Comparison of ENCODE assay signal across 21 cellular contexts in genomic region chr12:2149091-2149490, GRCh38.
DNase-seq lines count a peak whose midpoint lies in the region; ATAC-seq and TF ChIP-seq lines count a peak whose summit lies in the region.
"Had no signal": no experiment of that assay in that cellular context is flagged by ENCODE, and none has a peak within 500 bp of the region (broad histone marks: within the 10 kb centered on the region; RNA-seq: fewer than 3 reads in every experiment).

No MANE protein-coding gene starts in this region.

- H3K4me3 Mint-ChIP-seq in activated CD4-positive, alpha-beta T cell treated with anti-CD3 and anti-CD28 coated beads, Interleukin-2, amount 10 ng/mL, durations not matched to agents 24 days and 14 days: no peak overlapping the region
- H3K4me3 Mint-ChIP-seq: B cell, CD14-positive monocyte, H9 had no signal

- H3K27me3 ChIP-seq in heart right ventricle: no peaks in the 10 kb centered on the region
- peaks cover 0 to 16% of the 10 kb centered on the region in 2 donors for H3K27me3 ChIP-seq in left lung
- H3K27me3 ChIP-seq: MG63 had no signal

- 46 to 51% methylated on average over 3 of the region's 3 CpGs for whole genome bisulfite sequencing in heart right ventricle, 2 donors

- H3K9me3 Mint-ChIP-seq in activated CD4-positive, alpha-beta T cell treated with anti-CD3 and anti-CD28 coated beads, Interleukin-2, amount 10 ng/mL, durations not matched to agents 24 days and 14 days: no peaks in the 10 kb centered on the region
- H3K9me3 Mint-ChIP-seq: H9 had no signal

- peak in 1 of 8 donors; percentile 7 for ATAC-seq in heart right ventricle
- ATAC-seq in left lung: peak; percentile 40
- ATAC-seq: K562 had no signal

- no peaks in the 10 kb centered on the region for H3K4me1 Mint-ChIP-seq in activated CD4-positive, alpha-beta T cell treated with anti-CD3 and anti-CD28 coated beads, Interleukin-2, amount 10 ng/mL, durations not matched to agents 24 days and 14 days
- H3K4me1 Mint-ChIP-seq: B cell had no signal

- H3K27ac Mint-ChIP-seq in activated CD4-positive, alpha-beta T cell treated with anti-CD3 and anti-CD28 coated beads, Interleukin-2, amount 10 ng/mL, durations not matched to agents 24 days and 14 days: no peak overlapping the region
- H3K27ac Mint-ChIP-seq: B cell, CD14-positive monocyte, H9 had no signal

- peak overlapping the region in 7 of 10 donors; percentile 1 to 75 (median 58) for H3K27ac ChIP-seq in heart right ventricle
- no peak overlapping the region for H3K27ac ChIP-seq in left lung

- no peaks in the 10 kb centered on the region for H3K9me3 ChIP-seq in heart right ventricle
- no peaks in the 10 kb centered on the region for H3K9me3 ChIP-seq in left lung
- H3K9me3 ChIP-seq: MG63 had no signal

- TF ChIP-seq CTCF in heart right ventricle (IDR thresholded peaks at IDR 0.05) (no peak), choroid plexus epithelial cell (conservative IDR thresholded peaks at IDR 0.05; ENCODE audit: low read depth, low read length) (no peak), left lung (IDR thresholded peaks at IDR 0.05) (no peak)

- DNase-seq in heart right ventricle (no peak), cardiac septum (ENCODE audit: low spot score) (no peak), choroid plexus epithelial cell (ENCODE audit: low read depth) (peak; percentile 35), left lung (no peak), COR-L47 (lab: John Stamatoyannopoulos, UW) (no peak), SKM-1 (lab: John Stamatoyannopoulos, UW; ENCODE audit: unreplicated experiment) (no peak), AG08395 (ENCODE audit: low spot score) (no peak)
- DNase-seq in activated CD4-positive, alpha-beta T cell treated with anti-CD3 and anti-CD28 coated beads, Interleukin-2, amount 10 ng/mL, durations not matched to agents 24 days and 14 days: no peak
- DNase-seq: 8988T, DMS53, GF-D8, H9, MG63, NCI-H1417, NCI-H1694 treated with DMSO at 0.1 percent for 48 hours, NCI-H446 treated with DMSO at 0.1 percent for 48 hours, NCI-H526 treated with DMSO at 0.1 percent for 48 hours, SHP77 had no signal

- H3K36me3 Mint-ChIP-seq in activated CD4-positive, alpha-beta T cell treated with anti-CD3 and anti-CD28 coated beads, Interleukin-2, amount 10 ng/mL, durations not matched to agents 24 days and 14 days (ENCODE audit: low read depth): no peaks in the 10 kb centered on the region
- H3K36me3 Mint-ChIP-seq: CD14-positive monocyte had no signal

- H3K27me3 Mint-ChIP-seq in activated CD4-positive, alpha-beta T cell treated with anti-CD3 and anti-CD28 coated beads, Interleukin-2, amount 10 ng/mL, durations not matched to agents 24 days and 14 days: peaks cover 15% of the 10 kb centered on the region

- peaks cover 38 to 98% (median 75%) of the 10 kb centered on the region in 9 donors for H3K4me1 ChIP-seq in heart right ventricle
- H3K4me1 ChIP-seq in left lung: no peaks in the 10 kb centered on the region

- H3K4me3 ChIP-seq in heart right ventricle: no peak overlapping the region
- H3K4me3 ChIP-seq in choroid plexus epithelial cell (ENCODE audit: low read depth, low read length): no peak overlapping the region
- no peak overlapping the region for H3K4me3 ChIP-seq in left lung
- H3K4me3 ChIP-seq: K562, MG63 had no signal

- intact Hi-C loops in heart right ventricle (cut with DNase I): no loop called here
- intact Hi-C loops in cardiac septum (cut with DNase I): no loop called here
- intact Hi-C loops in left lung (cut with DNase I): no loop called here
- intact Hi-C loops in activated CD4-positive, alpha-beta T cell treated with anti-CD3 and anti-CD28 coated beads, Interleukin-2, amount 10 ng/mL, durations not matched to agents 24 days and 14 days (cut with micrococcal nuclease): no loop called here

- H3K36me3 ChIP-seq in heart right ventricle (no peaks in the 10 kb centered on the region), left lung (no peaks in the 10 kb centered on the region)
- H3K36me3 ChIP-seq: MG63 had no signal

Comparison
In these comparisons a context has a peak if more than half of its experiments do, and no peak if none do; other contexts are left out.
1. H3K27ac ChIP-seq: peak in heart right ventricle (7 of 10); none in left lung (0 of 2).